Comparison of ENCODE assay signal across 2 cellular contexts in genomic region chr19:48397636-48398328, GRCh38.
TF ChIP-seq lines count a peak whose summit lies in the region.

No MANE protein-coding gene starts in this region.

TF ChIP-seq in A549, 52 proteins besides CTCF, POLR2A, EP300 and RAD21:
- no peak for TF ChIP-seq NPAS2 (CRISPR knock-in tag; IDR thresholded peaks at IDR 0.05; ENCODE audit: borderline replicate concordance)
- no peak for TF ChIP-seq MAFK (IDR thresholded peaks at IDR 0.05; ENCODE audit: partially characterized antibody)
- no peak for TF ChIP-seq JUNB (IDR thresholded peaks at IDR 0.05)
- no peak for TF ChIP-seq KDM1A (IDR thresholded peaks at IDR 0.05; ENCODE audit: low read depth)
- TF ChIP-seq ZFP36 (IDR thresholded peaks at IDR 0.05; ENCODE audit: borderline replicate concordance, partially characterized antibody) = no peak
- TF ChIP-seq HDAC2 (IDR thresholded peaks at IDR 0.05) = no peak
- TF ChIP-seq EHMT2 (IDR thresholded peaks at IDR 0.05; ENCODE audit: low read depth) = no peak
- TF ChIP-seq CBX2 (IDR thresholded peaks at IDR 0.05; ENCODE audit: borderline replicate concordance, low read depth) = no peak
- TF ChIP-seq JUN (IDR thresholded peaks at IDR 0.05) = no peak
TF ChIP-seq in A549: peak in this region for 0.

TF ChIP-seq in GM23338, 12 proteins besides CTCF, POLR2A, EP300 and RAD21:
- TF ChIP-seq CREB1 (CRISPR knock-in tag; IDR thresholded peaks at IDR 0.05; ENCODE audit: low read depth) (no peak), NANOG (IDR thresholded peaks at IDR 0.05; ENCODE audit: borderline replicate concordance) (no peak), POLR2AphosphoS5 (IDR thresholded peaks at IDR 0.05; ENCODE audit: low read depth) (no peak), REST (IDR thresholded peaks at IDR 0.05; ENCODE audit: unreplicated experiment) (no peak), EZH2phosphoT487 (IDR thresholded peaks at IDR 0.05; ENCODE audit: unreplicated experiment) (no peak), ZNF331 (CRISPR knock-in tag; IDR thresholded peaks at IDR 0.05; ENCODE audit: low read depth) (no peak), JUNB (IDR thresholded peaks at IDR 0.05; ENCODE audit: unreplicated experiment) (no peak), EZH2 (IDR thresholded peaks at IDR 0.05; ENCODE audit: low read depth, unreplicated experiment) (no peak), ZNF114 (CRISPR knock-in tag; IDR thresholded peaks at IDR 0.05) (no peak), ETS1 (IDR thresholded peaks at IDR 0.05) (no peak), STAT1 (IDR thresholded peaks at IDR 0.05; ENCODE audit: unreplicated experiment) (no peak), ZNF462 (CRISPR knock-in tag; IDR thresholded peaks at IDR 0.05) (no peak)
